2 cellular contexts compared by ENCODE assay signal in the genomic region with DNA sequence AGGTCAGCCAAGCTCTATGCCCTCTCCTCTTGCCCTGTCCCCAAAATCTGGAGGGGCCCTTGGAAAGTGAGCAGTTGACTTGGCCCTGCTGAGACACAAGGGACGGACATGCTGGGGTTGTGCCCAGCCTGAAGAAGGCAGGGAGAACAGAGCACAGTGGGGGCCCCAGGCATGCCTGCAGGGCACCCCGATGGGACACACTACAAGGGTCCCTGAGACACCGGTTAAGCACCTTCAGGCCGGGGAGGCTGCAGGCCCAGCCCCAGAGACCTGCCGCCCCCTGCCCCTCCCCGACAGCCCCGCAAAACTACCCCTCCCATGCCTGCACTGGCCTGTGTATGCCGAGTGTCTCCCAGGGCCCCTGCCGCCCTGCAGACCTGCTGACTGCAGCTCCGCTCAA. TPM values are rescaled to one million over a fixed set of nuclear protein-coding genes. Genes with fewer than 3 reads are reported as not detected.
"Had no signal": no experiment of that assay in that cellular context is flagged by ENCODE, and none has a peak within 500 bp of the region (broad histone marks: within the 10 kb centered on the region; RNA-seq: fewer than 3 reads in every experiment).

No MANE protein-coding gene starts in this region.

RNA-seq across cellular contexts. Expression of gene PNMA5, which starts 6.8 kb away (rescaled TPM):
- total RNA-seq: G401, GM12878 had no signal
